Comparison of ENCODE assay signal across 1 cellular context in the genomic region with DNA sequence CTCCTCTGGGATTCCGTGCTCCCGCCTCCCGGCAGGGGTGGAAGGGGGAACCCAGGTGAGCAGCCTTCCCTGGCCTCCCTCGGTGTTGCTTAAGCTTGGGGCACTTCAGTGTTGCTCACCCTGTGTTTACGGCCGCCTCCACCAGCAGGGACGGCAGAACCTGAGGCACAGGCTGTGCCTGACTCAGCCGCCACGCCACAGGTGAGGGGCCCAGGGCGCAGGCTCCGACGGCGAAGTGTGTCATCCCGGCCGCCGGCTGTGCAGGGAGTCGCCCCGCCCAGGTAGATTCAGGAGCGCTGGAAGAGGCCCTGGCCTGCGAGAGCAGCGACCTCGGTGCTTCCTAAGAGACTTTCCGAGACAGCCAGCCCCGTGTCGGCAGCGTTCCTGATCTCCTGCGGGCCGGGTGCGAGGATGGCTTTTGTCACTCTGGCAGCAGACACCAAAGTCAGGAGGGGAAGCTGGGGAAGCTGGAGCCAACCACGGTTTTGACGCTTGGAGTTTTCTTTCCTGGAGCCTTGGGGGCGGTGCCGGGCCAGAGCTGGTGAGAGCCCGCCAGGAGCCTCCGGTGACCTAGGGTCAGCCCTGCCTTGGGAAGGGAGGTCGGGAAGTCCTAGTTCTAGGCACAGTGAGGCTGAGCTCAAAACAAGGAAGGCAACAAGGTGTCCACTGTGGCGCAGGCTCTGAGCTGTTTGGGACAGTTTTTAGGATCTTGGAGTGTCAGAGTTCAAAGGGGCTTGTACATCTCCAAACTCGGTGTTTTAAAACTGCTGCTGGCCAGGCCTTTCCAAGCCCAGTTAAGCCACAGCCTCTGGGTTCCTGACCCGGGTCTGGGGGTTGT.
A peak's percentile ranks its signal among the peaks of the same experiment; 100 is the strongest.
TF ChIP-seq lines count a peak whose summit lies in the region.

No MANE protein-coding gene starts in this region.

TF ChIP-seq in HepG2, 621 proteins besides CTCF, POLR2A, EP300 and RAD21 (continued from another document and continues in another):
- TF ChIP-seq, protein P1, sequence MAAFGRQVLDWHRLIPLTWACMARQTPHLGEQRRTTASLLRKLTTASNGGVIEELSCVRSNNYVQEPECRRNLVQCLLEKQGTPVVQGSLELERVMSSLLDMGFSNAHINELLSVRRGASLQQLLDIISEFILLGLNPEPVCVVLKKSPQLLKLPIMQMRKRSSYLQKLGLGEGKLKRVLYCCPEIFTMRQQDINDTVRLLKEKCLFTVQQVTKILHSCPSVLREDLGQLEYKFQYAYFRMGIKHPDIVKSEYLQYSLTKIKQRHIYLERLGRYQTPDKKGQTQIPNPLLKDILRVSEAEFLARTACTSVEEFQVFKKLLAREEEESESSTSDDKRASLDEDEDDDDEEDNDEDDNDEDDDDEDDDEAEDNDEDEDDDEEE (CRISPR knock-in tag; IDR thresholded peaks at IDR 0.05), result no peak
- TF ChIP-seq ZMYM3 (CRISPR knock-in tag; IDR thresholded peaks at IDR 0.05) (no peak), ZNF569 (CRISPR knock-in tag; IDR thresholded peaks at IDR 0.05; ENCODE audit: borderline replicate concordance) (no peak), SMAD9 (CRISPR knock-in tag; IDR thresholded peaks at IDR 0.05) (0 out of 2 replicates have a peak, but pooled peaks have one; percentile 72), YEATS4 (CRISPR knock-in tag; IDR thresholded peaks at IDR 0.05; ENCODE audit: borderline replicate concordance) (no peak; the same call in 1 of the 2 replicates), ZNF678 (CRISPR knock-in tag; IDR thresholded peaks at IDR 0.05) (no peak), SNAI1 (CRISPR knock-in tag; IDR thresholded peaks at IDR 0.05; ENCODE audit: borderline replicate concordance) (0 out of 2 replicates have a peak, but pooled peaks have one; percentile 51), ZNF296 (CRISPR knock-in tag; conservative IDR thresholded peaks at IDR 0.05) (no peak), HIVEP1 (CRISPR knock-in tag; IDR thresholded peaks at IDR 0.05) (peak; percentile 79; the same call in 1 of the 2 replicates), ATF7 (IDR thresholded peaks at IDR 0.05) (no peak), ATF7 (CRISPR knock-in tag; IDR thresholded peaks at IDR 0.05) (no peak), RCOR2 (CRISPR knock-in tag; IDR thresholded peaks at IDR 0.05) (no peak), RFX1 (IDR thresholded peaks at IDR 0.05) (no peak), FOSL2 (CRISPR knock-in tag; IDR thresholded peaks at IDR 0.05) (peak; percentile 86), ZNF124 (CRISPR knock-in tag; IDR thresholded peaks at IDR 0.05) (no peak; the same call in 1 of the 2 replicates), CCAR2 (optimal IDR thresholded peaks at IDR 0.05; ENCODE audit: low read depth, low read length) (no peak), ZNF260 (CRISPR knock-in tag; IDR thresholded peaks at IDR 0.05; ENCODE audit: borderline replicate concordance, low read depth) (no peak), TCF7 (IDR thresholded peaks at IDR 0.05; ENCODE audit: low read depth) (no peak), ELF3 (CRISPR knock-in tag; IDR thresholded peaks at IDR 0.05) (peak; percentile 25; the same call in 1 of the 2 replicates), DR1 (CRISPR knock-in tag; IDR thresholded peaks at IDR 0.05) (peak; percentile 60), FIP1L1 (IDR thresholded peaks at IDR 0.05; ENCODE audit: borderline replicate concordance, insufficient read depth, low read depth, low read length) (0 out of 2 replicates have a peak, but pooled peaks have one; percentile 25), NFYC (CRISPR knock-in tag; IDR thresholded peaks at IDR 0.05) (no peak), FOXK2 (IDR thresholded peaks at IDR 0.05) (peak; percentile 62; the same call in 1 of the 2 replicates), ZFAT (CRISPR knock-in tag; conservative IDR thresholded peaks at IDR 0.05) (no peak), ARNTL (CRISPR knock-in tag; IDR thresholded peaks at IDR 0.05) (no peak), ZFP41 (CRISPR knock-in tag; IDR thresholded peaks at IDR 0.05; ENCODE audit: borderline replicate concordance) (no peak), SUZ12 (IDR thresholded peaks at IDR 0.05; ENCODE audit: low read depth, low read length) (no peak), TMF1 (CRISPR knock-in tag; IDR thresholded peaks at IDR 0.05; ENCODE audit: low read depth) (0 out of 2 replicates have a peak, but pooled peaks have one; percentile 38), CEBPG (CRISPR knock-in tag; IDR thresholded peaks at IDR 0.05) (peak; percentile 68), ZNF20 (CRISPR knock-in tag; IDR thresholded peaks at IDR 0.05) (no peak), ZNF674 (CRISPR knock-in tag; IDR thresholded peaks at IDR 0.05; ENCODE audit: low read depth) (peak; percentile 41; the same call in 1 of the 2 replicates), DPF2 (CRISPR knock-in tag; IDR thresholded peaks at IDR 0.05; ENCODE audit: borderline replicate concordance, low read depth) (no peak), RARG (CRISPR knock-in tag; IDR thresholded peaks at IDR 0.05; ENCODE audit: low read depth) (no peak), SALL1 (CRISPR knock-in tag; IDR thresholded peaks at IDR 0.05) (0 out of 2 replicates have a peak, but pooled peaks have one; percentile 55)
- TF ChIP-seq, protein P2, sequence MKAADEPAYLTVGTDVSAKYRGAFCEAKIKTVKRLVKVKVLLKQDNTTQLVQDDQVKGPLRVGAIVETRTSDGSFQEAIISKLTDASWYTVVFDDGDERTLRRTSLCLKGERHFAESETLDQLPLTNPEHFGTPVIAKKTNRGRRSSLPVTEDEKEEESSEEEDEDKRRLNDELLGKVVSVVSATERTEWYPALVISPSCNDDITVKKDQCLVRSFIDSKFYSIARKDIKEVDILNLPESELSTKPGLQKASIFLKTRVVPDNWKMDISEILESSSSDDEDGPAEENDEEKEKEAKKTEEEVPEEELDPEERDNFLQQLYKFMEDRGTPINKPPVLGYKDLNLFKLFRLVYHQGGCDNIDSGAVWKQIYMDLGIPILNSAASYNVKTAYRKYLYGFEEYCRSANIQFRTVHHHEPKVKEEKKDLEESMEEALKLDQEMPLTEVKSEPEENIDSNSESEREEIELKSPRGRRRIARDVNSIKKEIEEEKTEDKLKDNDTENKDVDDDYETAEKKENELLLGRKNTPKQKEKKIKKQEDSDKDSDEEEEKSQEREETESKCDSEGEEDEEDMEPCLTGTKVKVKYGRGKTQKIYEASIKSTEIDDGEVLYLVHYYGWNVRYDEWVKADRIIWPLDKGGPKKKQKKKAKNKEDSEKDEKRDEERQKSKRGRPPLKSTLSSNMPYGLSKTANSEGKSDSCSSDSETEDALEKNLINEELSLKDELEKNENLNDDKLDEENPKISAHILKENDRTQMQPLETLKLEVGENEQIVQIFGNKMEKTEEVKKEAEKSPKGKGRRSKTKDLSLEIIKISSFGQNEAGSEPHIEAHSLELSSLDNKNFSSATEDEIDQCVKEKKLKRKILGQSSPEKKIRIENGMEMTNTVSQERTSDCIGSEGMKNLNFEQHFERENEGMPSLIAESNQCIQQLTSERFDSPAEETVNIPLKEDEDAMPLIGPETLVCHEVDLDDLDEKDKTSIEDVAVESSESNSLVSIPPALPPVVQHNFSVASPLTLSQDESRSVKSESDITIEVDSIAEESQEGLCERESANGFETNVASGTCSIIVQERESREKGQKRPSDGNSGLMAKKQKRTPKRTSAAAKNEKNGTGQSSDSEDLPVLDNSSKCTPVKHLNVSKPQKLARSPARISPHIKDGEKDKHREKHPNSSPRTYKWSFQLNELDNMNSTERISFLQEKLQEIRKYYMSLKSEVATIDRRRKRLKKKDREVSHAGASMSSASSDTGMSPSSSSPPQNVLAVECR (CRISPR knock-in tag; IDR thresholded peaks at IDR 0.05; ENCODE audit: borderline replicate concordance), result peak; percentile 80; the same call in 1 of the 2 replicates
- TF ChIP-seq, protein P3, sequence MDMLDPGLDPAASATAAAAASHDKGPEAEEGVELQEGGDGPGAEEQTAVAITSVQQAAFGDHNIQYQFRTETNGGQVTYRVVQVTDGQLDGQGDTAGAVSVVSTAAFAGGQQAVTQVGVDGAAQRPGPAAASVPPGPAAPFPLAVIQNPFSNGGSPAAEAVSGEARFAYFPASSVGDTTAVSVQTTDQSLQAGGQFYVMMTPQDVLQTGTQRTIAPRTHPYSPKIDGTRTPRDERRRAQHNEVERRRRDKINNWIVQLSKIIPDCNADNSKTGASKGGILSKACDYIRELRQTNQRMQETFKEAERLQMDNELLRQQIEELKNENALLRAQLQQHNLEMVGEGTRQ (IDR thresholded peaks at IDR 0.05; ENCODE audit: low read depth, low read length), result no peak
- TF ChIP-seq, protein P3 (CRISPR knock-in tag; IDR thresholded peaks at IDR 0.05; ENCODE audit: borderline replicate concordance), result no peak
- TF ChIP-seq, protein P4, sequence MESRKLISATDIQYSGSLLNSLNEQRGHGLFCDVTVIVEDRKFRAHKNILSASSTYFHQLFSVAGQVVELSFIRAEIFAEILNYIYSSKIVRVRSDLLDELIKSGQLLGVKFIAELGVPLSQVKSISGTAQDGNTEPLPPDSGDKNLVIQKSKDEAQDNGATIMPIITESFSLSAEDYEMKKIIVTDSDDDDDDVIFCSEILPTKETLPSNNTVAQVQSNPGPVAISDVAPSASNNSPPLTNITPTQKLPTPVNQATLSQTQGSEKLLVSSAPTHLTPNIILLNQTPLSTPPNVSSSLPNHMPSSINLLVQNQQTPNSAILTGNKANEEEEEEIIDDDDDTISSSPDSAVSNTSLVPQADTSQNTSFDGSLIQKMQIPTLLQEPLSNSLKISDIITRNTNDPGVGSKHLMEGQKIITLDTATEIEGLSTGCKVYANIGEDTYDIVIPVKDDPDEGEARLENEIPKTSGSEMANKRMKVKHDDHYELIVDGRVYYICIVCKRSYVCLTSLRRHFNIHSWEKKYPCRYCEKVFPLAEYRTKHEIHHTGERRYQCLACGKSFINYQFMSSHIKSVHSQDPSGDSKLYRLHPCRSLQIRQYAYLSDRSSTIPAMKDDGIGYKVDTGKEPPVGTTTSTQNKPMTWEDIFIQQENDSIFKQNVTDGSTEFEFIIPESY (CRISPR knock-in tag; IDR thresholded peaks at IDR 0.05), result no peak
- TF ChIP-seq, protein P5, sequence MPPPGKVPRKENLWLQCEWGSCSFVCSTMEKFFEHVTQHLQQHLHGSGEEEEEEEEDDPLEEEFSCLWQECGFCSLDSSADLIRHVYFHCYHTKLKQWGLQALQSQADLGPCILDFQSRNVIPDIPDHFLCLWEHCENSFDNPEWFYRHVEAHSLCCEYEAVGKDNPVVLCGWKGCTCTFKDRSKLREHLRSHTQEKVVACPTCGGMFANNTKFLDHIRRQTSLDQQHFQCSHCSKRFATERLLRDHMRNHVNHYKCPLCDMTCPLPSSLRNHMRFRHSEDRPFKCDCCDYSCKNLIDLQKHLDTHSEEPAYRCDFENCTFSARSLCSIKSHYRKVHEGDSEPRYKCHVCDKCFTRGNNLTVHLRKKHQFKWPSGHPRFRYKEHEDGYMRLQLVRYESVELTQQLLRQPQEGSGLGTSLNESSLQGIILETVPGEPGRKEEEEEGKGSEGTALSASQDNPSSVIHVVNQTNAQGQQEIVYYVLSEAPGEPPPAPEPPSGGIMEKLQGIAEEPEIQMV (CRISPR knock-in tag; IDR thresholded peaks at IDR 0.05; ENCODE audit: low read depth), result no peak; the same call in 1 of the 2 replicates
- TF ChIP-seq, protein P6, sequence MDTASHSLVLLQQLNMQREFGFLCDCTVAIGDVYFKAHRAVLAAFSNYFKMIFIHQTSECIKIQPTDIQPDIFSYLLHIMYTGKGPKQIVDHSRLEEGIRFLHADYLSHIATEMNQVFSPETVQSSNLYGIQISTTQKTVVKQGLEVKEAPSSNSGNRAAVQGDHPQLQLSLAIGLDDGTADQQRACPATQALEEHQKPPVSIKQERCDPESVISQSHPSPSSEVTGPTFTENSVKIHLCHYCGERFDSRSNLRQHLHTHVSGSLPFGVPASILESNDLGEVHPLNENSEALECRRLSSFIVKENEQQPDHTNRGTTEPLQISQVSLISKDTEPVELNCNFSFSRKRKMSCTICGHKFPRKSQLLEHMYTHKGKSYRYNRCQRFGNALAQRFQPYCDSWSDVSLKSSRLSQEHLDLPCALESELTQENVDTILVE (CRISPR knock-in tag; IDR thresholded peaks at IDR 0.05), result no peak
- TF ChIP-seq, protein P7, sequence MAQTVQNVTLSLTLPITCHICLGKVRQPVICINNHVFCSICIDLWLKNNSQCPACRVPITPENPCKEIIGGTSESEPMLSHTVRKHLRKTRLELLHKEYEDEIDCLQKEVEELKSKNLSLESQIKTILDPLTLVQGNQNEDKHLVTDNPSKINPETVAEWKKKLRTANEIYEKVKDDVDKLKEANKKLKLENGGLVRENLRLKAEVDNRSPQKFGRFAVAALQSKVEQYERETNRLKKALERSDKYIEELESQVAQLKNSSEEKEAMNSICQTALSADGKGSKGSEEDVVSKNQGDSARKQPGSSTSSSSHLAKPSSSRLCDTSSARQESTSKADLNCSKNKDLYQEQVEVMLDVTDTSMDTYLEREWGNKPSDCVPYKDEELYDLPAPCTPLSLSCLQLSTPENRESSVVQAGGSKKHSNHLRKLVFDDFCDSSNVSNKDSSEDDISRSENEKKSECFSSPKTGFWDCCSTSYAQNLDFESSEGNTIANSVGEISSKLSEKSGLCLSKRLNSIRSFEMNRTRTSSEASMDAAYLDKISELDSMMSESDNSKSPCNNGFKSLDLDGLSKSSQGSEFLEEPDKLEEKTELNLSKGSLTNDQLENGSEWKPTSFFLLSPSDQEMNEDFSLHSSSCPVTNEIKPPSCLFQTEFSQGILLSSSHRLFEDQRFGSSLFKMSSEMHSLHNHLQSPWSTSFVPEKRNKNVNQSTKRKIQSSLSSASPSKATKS (CRISPR knock-in tag; IDR thresholded peaks at IDR 0.05), result no peak
- TF ChIP-seq, protein P8, sequence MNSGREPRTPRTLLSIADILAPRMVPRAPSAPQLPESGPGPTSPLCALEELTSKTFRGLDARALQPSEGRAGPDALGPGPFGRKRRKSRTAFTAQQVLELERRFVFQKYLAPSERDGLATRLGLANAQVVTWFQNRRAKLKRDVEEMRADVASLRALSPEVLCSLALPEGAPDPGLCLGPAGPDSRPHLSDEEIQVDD (CRISPR knock-in tag; IDR thresholded peaks at IDR 0.05; ENCODE audit: borderline replicate concordance), result no peak
- TF ChIP-seq, protein P9, sequence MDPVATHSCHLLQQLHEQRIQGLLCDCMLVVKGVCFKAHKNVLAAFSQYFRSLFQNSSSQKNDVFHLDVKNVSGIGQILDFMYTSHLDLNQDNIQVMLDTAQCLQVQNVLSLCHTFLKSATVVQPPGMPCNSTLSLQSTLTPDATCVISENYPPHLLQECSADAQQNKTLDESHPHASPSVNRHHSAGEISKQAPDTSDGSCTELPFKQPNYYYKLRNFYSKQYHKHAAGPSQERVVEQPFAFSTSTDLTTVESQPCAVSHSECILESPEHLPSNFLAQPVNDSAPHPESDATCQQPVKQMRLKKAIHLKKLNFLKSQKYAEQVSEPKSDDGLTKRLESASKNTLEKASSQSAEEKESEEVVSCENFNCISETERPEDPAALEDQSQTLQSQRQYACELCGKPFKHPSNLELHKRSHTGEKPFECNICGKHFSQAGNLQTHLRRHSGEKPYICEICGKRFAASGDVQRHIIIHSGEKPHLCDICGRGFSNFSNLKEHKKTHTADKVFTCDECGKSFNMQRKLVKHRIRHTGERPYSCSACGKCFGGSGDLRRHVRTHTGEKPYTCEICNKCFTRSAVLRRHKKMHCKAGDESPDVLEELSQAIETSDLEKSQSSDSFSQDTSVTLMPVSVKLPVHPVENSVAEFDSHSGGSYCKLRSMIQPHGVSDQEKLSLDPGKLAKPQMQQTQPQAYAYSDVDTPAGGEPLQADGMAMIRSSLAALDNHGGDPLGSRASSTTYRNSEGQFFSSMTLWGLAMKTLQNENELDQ (CRISPR knock-in tag; IDR thresholded peaks at IDR 0.05; ENCODE audit: borderline replicate concordance), result no peak
